ENCODE assay signal across 9 cellular contexts in genomic region chrX:1337144-1337779, GRCh38. TPM values are rescaled to one million over a fixed set of nuclear protein-coding genes. Genes with fewer than 3 reads are reported as not detected.
A peak's percentile ranks its signal among the peaks of the same experiment; 100 is the strongest.
DNase-seq lines count a peak whose midpoint lies in the region; ATAC-seq and TF ChIP-seq lines count a peak whose summit lies in the region.
"Not testable (repeated sequence)": the region's sequence is repeated elsewhere in the genome, so short reads cannot be mapped to it uniquely, and the experiment has no call there.
"Had no signal": no experiment of that assay in that cellular context is flagged by ENCODE, and none has a peak within 500 bp of the region (broad histone marks: within the 10 kb centered on the region; RNA-seq: fewer than 3 reads in every experiment).

No MANE protein-coding gene starts in this region.

- H3K9me3 ChIP-seq in mononuclear cell (ENCODE audit: low read depth, low read length): not testable (repeated sequence)

- H3K27me3 ChIP-seq in BJ (ENCODE audit: control insufficient read depth, insufficient read depth, low read length); mononuclear cell (ENCODE audit: insufficient read depth, low read length): not testable (repeated sequence)

- not testable (repeated sequence) for TF ChIP-seq CTCF in BJ (IDR thresholded peaks at IDR 0.05; ENCODE audit: insufficient read depth, low read depth, low read length); epithelial cell of proximal tubule (conservative IDR thresholded peaks at IDR 0.05; ENCODE audit: low read depth, low read length)

- H3K9me3 Mint-ChIP-seq in activated naive CD4-positive, alpha-beta T cell treated with anti-CD3 and anti-CD28 coated beads for 36 hours; stimulated activated naive B cell treated with anti-CD40 and anti-IgM and Interleukin-4, amounts not matched to agents 10 μg/mL and 1 μg/mL and 100 μg/mL, for 72 hours: not testable (repeated sequence)

- H3K4me1 ChIP-seq in mononuclear cell (ENCODE audit: insufficient read depth, low read length): peaks cover 71% of the 10 kb centered on the region

- intact Hi-C loops in activated naive CD4-positive, alpha-beta T cell treated with anti-CD3 and anti-CD28 coated beads for 36 hours (cut with micrococcal nuclease): not testable (repeated sequence)

- H3K27me3 Mint-ChIP-seq in activated naive CD4-positive, alpha-beta T cell treated with anti-CD3 and anti-CD28 coated beads for 36 hours (ENCODE audit: low read depth): peaks cover 15% of the 10 kb centered on the region
- not testable (repeated sequence) for H3K27me3 Mint-ChIP-seq in stimulated activated naive B cell treated with anti-CD40 and anti-IgM and Interleukin-4, amounts not matched to agents 10 μg/mL and 1 μg/mL and 100 μg/mL, for 72 hours

- peaks cover 10% of the 10 kb centered on the region for H3K4me1 Mint-ChIP-seq in activated naive CD4-positive, alpha-beta T cell treated with anti-CD3 and anti-CD28 coated beads for 36 hours (ENCODE audit: low read depth)
- peaks cover 8 to 19% of the 10 kb centered on the region in 2 donors for H3K4me1 Mint-ChIP-seq in stimulated activated naive B cell treated with anti-CD40 and anti-IgM and Interleukin-4, amounts not matched to agents 10 μg/mL and 1 μg/mL and 100 μg/mL, for 72 hours

- peak overlapping the region; percentile 43 for H3K4me3 ChIP-seq in BJ (ENCODE audit: low read depth, low read length)
- peak overlapping the region; percentile 45 for H3K4me3 ChIP-seq in epithelial cell of proximal tubule (ENCODE audit: low read depth, low read length)
- peak overlapping the region; percentile 45 for H3K4me3 ChIP-seq in mononuclear cell (ENCODE audit: low read length)

- CTCF ChIA-PET in BJ (lab: Yijun Ruan, JAX); activated naive CD4-positive, alpha-beta T cell treated with anti-CD3 and anti-CD28 coated beads for 36 hours (lab: Charles Lee): not testable (repeated sequence)

- not testable (repeated sequence) for DNase-seq in BJ (ENCODE audit: low read depth); activated naive CD4-positive, alpha-beta T cell treated with anti-CD3 and anti-CD28 coated beads for 36 hours; epithelial cell of proximal tubule (ENCODE audit: low read depth); stimulated activated naive B cell treated with anti-CD40 and anti-IgM and Interleukin-4, amounts not matched to agents 10 μg/mL and 1 μg/mL and 100 μg/mL, for 72 hours
- peak; percentile 25 for DNase-seq in NCI-H2227 treated with DMSO at 0.1 percent for 48 hours (lab: John Stamatoyannopoulos, UW)

- ATAC-seq in GM19023 (IDR thresholded peaks at IDR 0.05; ENCODE audit: unreplicated experiment) (peak; percentile 25), HG02798 (IDR thresholded peaks at IDR 0.05; ENCODE audit: poor library complexity, unreplicated experiment) (peak; percentile 15)
- ATAC-seq in stimulated activated naive B cell treated with anti-CD40 and anti-IgM and Interleukin-4, amounts not matched to agents 10 μg/mL and 1 μg/mL and 100 μg/mL, for 72 hours (replicated peaks): peak; percentile 31 to 40

- POLR2A ChIA-PET in BJ (lab: Charles Lee): not testable (repeated sequence)

- H3K36me3 ChIP-seq in BJ (ENCODE audit: control insufficient read depth, insufficient read depth, low read length): not testable (repeated sequence)

- peak overlapping the region; percentile 70 for H3K4me3 Mint-ChIP-seq in activated naive CD4-positive, alpha-beta T cell treated with anti-CD3 and anti-CD28 coated beads for 36 hours
- peak overlapping the region; percentile 84 to 88 for H3K4me3 Mint-ChIP-seq in stimulated activated naive B cell treated with anti-CD40 and anti-IgM and Interleukin-4, amounts not matched to agents 10 μg/mL and 1 μg/mL and 100 μg/mL, for 72 hours

- H3K27ac Mint-ChIP-seq in activated naive CD4-positive, alpha-beta T cell treated with anti-CD3 and anti-CD28 coated beads for 36 hours: not testable (repeated sequence)
- H3K27ac Mint-ChIP-seq in stimulated activated naive B cell treated with anti-CD40 and anti-IgM and Interleukin-4, amounts not matched to agents 10 μg/mL and 1 μg/mL and 100 μg/mL, for 72 hours: peak overlapping the region; percentile 90

- not testable (repeated sequence) for H3K36me3 Mint-ChIP-seq in activated naive CD4-positive, alpha-beta T cell treated with anti-CD3 and anti-CD28 coated beads for 36 hours (ENCODE audit: low read depth)
- peaks cover 7 to 12% of the 10 kb centered on the region in 2 donors for H3K36me3 Mint-ChIP-seq in stimulated activated naive B cell treated with anti-CD40 and anti-IgM and Interleukin-4, amounts not matched to agents 10 μg/mL and 1 μg/mL and 100 μg/mL, for 72 hours

RNA-seq across cellular contexts. Expression of gene IL3RA, which starts 0.7 kb away (rescaled TPM):
- polyA plus RNA-seq in BJ (2011; rRNA removed): 0.80 and 1.5 TPM in 2 replicates
- 0.15 and 1.2 TPM in 2 replicates for polyA minus RNA-seq in BJ (2011; rRNA and poly(A)+ RNA removed)
- not detected for total RNA-seq in activated naive CD4-positive, alpha-beta T cell treated with anti-CD3 and anti-CD28 coated beads for 36 hours
- total RNA-seq in epithelial cell of proximal tubule: not detected in 2 replicates
- total RNA-seq in mononuclear cell: 13.2 TPM
- total RNA-seq: progenitor cell of endocrine pancreas had no signal

RNA-seq across cellular contexts. Expression of gene SLC25A6, which starts 54.7 kb away (rescaled TPM):
- polyA plus RNA-seq in BJ (2011; rRNA removed): 376 and 598 TPM in 2 replicates
- 175 and 215 TPM in 2 replicates for polyA minus RNA-seq in BJ (2011; rRNA and poly(A)+ RNA removed)
- total RNA-seq in activated naive CD4-positive, alpha-beta T cell treated with anti-CD3 and anti-CD28 coated beads for 36 hours: 100 to 1,000 TPM; 457 to 463 TPM
- total RNA-seq in epithelial cell of proximal tubule: 348 and 372 TPM in 2 replicates
- 315 TPM for total RNA-seq in mononuclear cell

Comparison
In these comparisons a context has a peak if more than half of its experiments do, and no peak if none do; other contexts are left out.
1. RNA of gene IL3RA, which starts 0.7 kb away (total RNA-seq): 13.2 TPM in mononuclear cell (single experiment); not detected in activated naive CD4-positive, alpha-beta T cell treated with anti-CD3 and anti-CD28 coated beads for 36 hours and not detected in epithelial cell of proximal tubule; every median in the first group is over 10 times any median in the second.
2. Peak in every context shown above with its lines, with median percentiles within 50 percentile points of each other: H3K4me3 ChIP-seq and ATAC-seq.